24 cellular contexts compared by ENCODE assay signal in the genomic region with DNA sequence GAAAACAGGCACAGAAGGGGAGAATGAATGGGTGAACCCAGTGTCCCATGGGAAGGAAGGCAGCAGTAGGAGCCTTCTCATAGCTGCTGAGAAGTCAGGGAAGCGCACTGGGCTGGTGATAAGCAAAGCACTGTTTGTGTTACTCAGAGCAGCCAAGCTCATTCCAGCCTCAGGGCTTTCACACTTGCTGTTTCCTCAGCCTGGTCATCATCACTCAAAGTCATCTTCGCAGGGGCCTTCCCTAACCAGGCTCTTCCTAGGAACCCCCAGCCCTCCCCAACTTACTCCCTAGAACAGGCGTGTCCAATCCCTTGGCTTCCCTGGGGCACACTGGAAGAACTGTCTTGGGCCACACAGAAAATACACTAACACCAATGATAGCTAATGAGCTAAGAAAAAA. TPM values are rescaled to one million over a fixed set of nuclear protein-coding genes. Genes with fewer than 3 reads are reported as not detected.
DNase-seq lines count a peak whose midpoint lies in the region.
"Had no signal": no experiment of that assay in that cellular context is flagged by ENCODE, and none has a peak within 500 bp of the region (broad histone marks: within the 10 kb centered on the region; RNA-seq: fewer than 3 reads in every experiment).

No MANE protein-coding gene starts in this region.

- H2BK120ac ChIP-seq in mesendoderm (ENCODE audit: low read depth, low read length), result no peak overlapping the region

- no peaks in the 10 kb centered on the region for H3K36me3 ChIP-seq in mesendoderm (ENCODE audit: control insufficient read depth, insufficient read depth, low read length)
- H3K36me3 ChIP-seq: HAP-1 had no signal

- no CpG with 5 or more reads among the region's 3 CpGs for WGBS in mesendoderm (ENCODE audit: extremely low coverage, insufficient coverage, low lambda C conversion rate)

- H3K4me2 ChIP-seq in mesendoderm (ENCODE audit: low read length), result no peak overlapping the region
- H3K4me2 ChIP-seq: KMS-11 had no signal

- H3K4ac ChIP-seq in mesendoderm (ENCODE audit: low read depth, low read length), result no peak overlapping the region

- H3K18ac ChIP-seq in mesendoderm (ENCODE audit: low read length), result no peak overlapping the region

- no peak overlapping the region for H4K5ac ChIP-seq in mesendoderm (ENCODE audit: low read length)

- H2BK5ac ChIP-seq in mesendoderm (ENCODE audit: low read length), result no peak overlapping the region

- peak; percentile 10 for DNase-seq in EL
- peak; percentile 60 for DNase-seq in NCI-H226
- peak; percentile 59 for DNase-seq in epidermal melanocyte (ENCODE audit: insufficient read length, low spot score)
- DNase-seq in mesendoderm, result peak; percentile 48
- DNase-seq in substantia nigra (lab: John Stamatoyannopoulos, UW), result no peak
- no peak for DNase-seq in SHP77 treated with DMSO at 0.1 percent for 48 hours (lab: John Stamatoyannopoulos, UW)
- no peak for DNase-seq in cerebellum (ENCODE audit: low spot score)
- DNase-seq: DMS53, GM23248, MV-4-11, NCI-H1105 treated with DMSO at 0.1 percent for 48 hours, NCI-H1694, NCI-H2081 treated with DMSO at 0.1 percent for 48 hours, NCI-H2171 treated with DMSO at 0.1 percent for 48 hours, NCI-H446, NCI-H526, OCI-M1, Right ventricle myocardium superior, SW 1271 had no signal

- no peaks in the 10 kb centered on the region for H3K79me2 ChIP-seq in mesendoderm (ENCODE audit: control insufficient read depth, insufficient read depth, low read length)

- no peaks in the 10 kb centered on the region for H3K4me1 ChIP-seq in mesendoderm (ENCODE audit: control insufficient read depth, low read depth, low read length)
- H3K4me1 ChIP-seq: HAP-1 had no signal

- H3K27ac ChIP-seq in mesendoderm (ENCODE audit: low read depth, low read length) (no peak overlapping the region), substantia nigra (ENCODE audit: low read depth, low read length, poor library complexity, severe bottlenecking) (no peak overlapping the region)
- H3K27ac ChIP-seq: C4-2B, GM23248, KMS-11, SK-N-MC had no signal

- H3K27me3 ChIP-seq in mesendoderm (ENCODE audit: insufficient read depth, low read length, poor library complexity), result no peaks in the 10 kb centered on the region

- no peak overlapping the region for H3K23ac ChIP-seq in mesendoderm (ENCODE audit: low read length)

- H3K56ac ChIP-seq in mesendoderm (ENCODE audit: low read length), result no peak overlapping the region

- no peak overlapping the region for H3K4me3 ChIP-seq in mesendoderm (ENCODE audit: low read length)
- H3K4me3 ChIP-seq: GM12878, GM23248, HAP-1, SK-N-MC had no signal

- no peaks in the 10 kb centered on the region for H3K79me1 ChIP-seq in mesendoderm (ENCODE audit: low read length)

- H2BK15ac ChIP-seq in mesendoderm (replicated peaks; ENCODE audit: low read depth), result no peak overlapping the region

- H3K9ac ChIP-seq in mesendoderm (ENCODE audit: low read length), result no peak overlapping the region
- H3K9ac ChIP-seq: GM23248, KMS-11 had no signal

- no peak overlapping the region for H4K8ac ChIP-seq in mesendoderm (ENCODE audit: low read depth, low read length)

- no peak overlapping the region for H2AK5ac ChIP-seq in mesendoderm (ENCODE audit: low read length)

RNA-seq across cellular contexts. Expression of gene LONP2, which starts 32.1 kb away (rescaled TPM):
- polyA plus RNA-seq in mesendoderm (2013, experiment 1 of 2), result 10.4 TPM
- polyA plus RNA-seq in mesendoderm (2013, experiment 2 of 2), result 10.0 TPM
- total RNA-seq in cerebellum, result 55.3 TPM

RNA-seq across cellular contexts. Expression of gene ABCC11, which starts 35.3 kb away (rescaled TPM):
- polyA plus RNA-seq in mesendoderm (2013, experiment 1 of 2), result 0.07 TPM
- polyA plus RNA-seq in mesendoderm (2013, experiment 2 of 2), result 0.04 TPM
- 0.54 TPM for total RNA-seq in cerebellum
- total RNA-seq: GM12878, Right ventricle myocardium superior had no signal

RNA-seq across cellular contexts. Expression of gene ABCC12, which starts 56.2 kb away (rescaled TPM):
- 0.01 TPM for polyA plus RNA-seq in mesendoderm (2013, experiment 1 of 2)
- 0.04 TPM for polyA plus RNA-seq in mesendoderm (2013, experiment 2 of 2)
- 2.3 TPM for total RNA-seq in cerebellum
- total RNA-seq: GM12878, GM23248, Right ventricle myocardium superior had no signal
- polyA plus RNA-seq: GM23248 had no signal

Comparison
In these comparisons a context has a peak if more than half of its experiments do, and no peak if none do; other contexts are left out.
1. DNase-seq: peak in EL (single experiment), NCI-H226 (single experiment), epidermal melanocyte (single experiment) and mesendoderm (single experiment); none in substantia nigra (0 of 49), SHP77 treated with DMSO at 0.1 percent for 48 hours (single experiment) and cerebellum (single experiment).